ENCODE assay signal across 1 cellular context in genomic region chr1:36166938-36167910, GRCh38.
TF ChIP-seq lines count a peak whose summit lies in the region.

No MANE protein-coding gene starts in this region.

TF ChIP-seq in K562, 482 proteins besides CTCF, POLR2A, EP300 and RAD21:
- TF ChIP-seq USF1 (CRISPR knock-in tag; IDR thresholded peaks at IDR 0.05) (0 out of 2 replicates have a peak, but pooled peaks have one; percentile 13), ZNF695 (CRISPR knock-in tag; IDR thresholded peaks at IDR 0.05) (no peak)
